ENCODE assay signal across 8 cellular contexts in the genomic region with DNA sequence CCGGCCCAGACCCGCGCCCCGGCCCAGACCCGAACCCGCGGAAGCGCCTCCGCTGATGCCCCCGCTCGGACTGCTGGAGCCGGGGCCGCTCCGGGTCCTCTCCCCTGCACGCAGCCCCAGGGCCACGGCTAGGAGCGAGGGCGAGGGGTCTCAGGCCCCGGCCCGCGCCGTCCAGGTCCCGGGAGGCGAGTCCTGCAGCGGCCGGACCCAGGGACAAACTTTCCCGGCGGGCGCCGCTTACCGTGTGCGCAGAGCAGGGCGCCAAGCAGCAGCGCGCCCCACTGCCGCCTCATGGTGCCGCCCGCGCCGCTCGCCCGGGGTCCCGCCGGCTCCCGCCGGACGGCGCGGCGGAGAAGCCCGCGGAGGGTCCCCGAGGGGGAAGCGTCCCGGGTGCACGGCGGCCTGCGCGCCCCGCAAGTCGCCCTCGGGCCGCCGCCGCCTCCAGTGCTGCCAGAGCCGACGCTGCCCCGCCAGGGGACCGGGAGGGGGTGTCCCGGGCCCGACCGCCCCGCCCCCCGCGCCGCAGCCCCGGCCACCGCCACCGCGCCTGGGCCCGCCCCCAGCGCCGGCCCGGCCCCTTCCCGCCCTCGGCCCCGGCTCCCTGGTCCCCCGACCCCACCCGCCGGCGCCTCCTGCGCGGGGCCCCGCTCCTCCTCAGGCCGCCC. TPM values are rescaled to one million over a fixed set of nuclear protein-coding genes. Genes with fewer than 3 reads are reported as not detected.
DNase-seq lines count a peak whose midpoint lies in the region; ATAC-seq and TF ChIP-seq lines count a peak whose summit lies in the region.

A gene with protein sequence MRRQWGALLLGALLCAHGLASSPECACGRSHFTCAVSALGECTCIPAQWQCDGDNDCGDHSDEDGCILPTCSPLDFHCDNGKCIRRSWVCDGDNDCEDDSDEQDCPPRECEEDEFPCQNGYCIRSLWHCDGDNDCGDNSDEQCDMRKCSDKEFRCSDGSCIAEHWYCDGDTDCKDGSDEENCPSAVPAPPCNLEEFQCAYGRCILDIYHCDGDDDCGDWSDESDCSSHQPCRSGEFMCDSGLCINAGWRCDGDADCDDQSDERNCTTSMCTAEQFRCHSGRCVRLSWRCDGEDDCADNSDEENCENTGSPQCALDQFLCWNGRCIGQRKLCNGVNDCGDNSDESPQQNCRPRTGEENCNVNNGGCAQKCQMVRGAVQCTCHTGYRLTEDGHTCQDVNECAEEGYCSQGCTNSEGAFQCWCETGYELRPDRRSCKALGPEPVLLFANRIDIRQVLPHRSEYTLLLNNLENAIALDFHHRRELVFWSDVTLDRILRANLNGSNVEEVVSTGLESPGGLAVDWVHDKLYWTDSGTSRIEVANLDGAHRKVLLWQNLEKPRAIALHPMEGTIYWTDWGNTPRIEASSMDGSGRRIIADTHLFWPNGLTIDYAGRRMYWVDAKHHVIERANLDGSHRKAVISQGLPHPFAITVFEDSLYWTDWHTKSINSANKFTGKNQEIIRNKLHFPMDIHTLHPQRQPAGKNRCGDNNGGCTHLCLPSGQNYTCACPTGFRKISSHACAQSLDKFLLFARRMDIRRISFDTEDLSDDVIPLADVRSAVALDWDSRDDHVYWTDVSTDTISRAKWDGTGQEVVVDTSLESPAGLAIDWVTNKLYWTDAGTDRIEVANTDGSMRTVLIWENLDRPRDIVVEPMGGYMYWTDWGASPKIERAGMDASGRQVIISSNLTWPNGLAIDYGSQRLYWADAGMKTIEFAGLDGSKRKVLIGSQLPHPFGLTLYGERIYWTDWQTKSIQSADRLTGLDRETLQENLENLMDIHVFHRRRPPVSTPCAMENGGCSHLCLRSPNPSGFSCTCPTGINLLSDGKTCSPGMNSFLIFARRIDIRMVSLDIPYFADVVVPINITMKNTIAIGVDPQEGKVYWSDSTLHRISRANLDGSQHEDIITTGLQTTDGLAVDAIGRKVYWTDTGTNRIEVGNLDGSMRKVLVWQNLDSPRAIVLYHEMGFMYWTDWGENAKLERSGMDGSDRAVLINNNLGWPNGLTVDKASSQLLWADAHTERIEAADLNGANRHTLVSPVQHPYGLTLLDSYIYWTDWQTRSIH (N-terminal part only) (minus strand): TSS at position 464 of the 665 bp plus-strand sequence. CDS start 171 bp downstream, at position 293.

- H3K79me2 ChIP-seq in PC-3 (ENCODE audit: low read length), result no peaks in the 10 kb centered on the region

- CTCF ChIA-PET in A673 (lab: Charles Lee) (interaction anchor here (0.6 to 1.6 kb wide), 2 partner anchors 233 to 235 kb away, joined by 5 to 8 read pairs; no protein-coding TSS in a partner anchor), PC-3 (lab: Charles Lee) (no interaction called here)

- POLR2A ChIA-PET in A673 (lab: Charles Lee; ENCODE audit: low non-redundant PET) (no interaction called here), PC-3 (lab: Charles Lee; ENCODE audit: unreplicated experiment) (no interaction called here)

- no peaks in the 10 kb centered on the region for H3K9me2 ChIP-seq in PC-3 (replicated peaks; ENCODE audit: low read length)

- no peaks in the 10 kb centered on the region for H3K36me3 ChIP-seq in A673 (ENCODE audit: insufficient read depth, low read length, poor library complexity, severe bottlenecking)
- H3K36me3 ChIP-seq in PC-3 (ENCODE audit: low read depth, low read length), result no peaks in the 10 kb centered on the region
- no peaks in the 10 kb centered on the region for H3K36me3 ChIP-seq in adrenal gland (replicated peaks in 1 of 2)
- no peaks in the 10 kb centered on the region for H3K36me3 ChIP-seq in right atrium auricular region

- H3K27ac ChIP-seq in A673 (ENCODE audit: low read depth, low read length, poor library complexity, severe bottlenecking), result peak within 1 kb of the TSS; percentile 60
- H3K27ac ChIP-seq in PC-3 (ENCODE audit: low read length), result no peak within 1 kb of the TSS
- peak within 1 kb of the TSS in 3 of 5 donors; percentile 40 to 85 (median 76) for H3K27ac ChIP-seq in adrenal gland
- H3K27ac ChIP-seq in right atrium auricular region, result peak within 1 kb of the TSS; percentile 88 to 90

- H3K27me3 ChIP-seq in A673 (replicated peaks; ENCODE audit: insufficient read depth, low read depth, low read length, poor library complexity), result no peaks in the 10 kb centered on the region
- peaks cover 15% of the 10 kb centered on the region for H3K27me3 ChIP-seq in PC-3 (ENCODE audit: low read length)
- H3K27me3 ChIP-seq in adrenal gland, result no peaks in the 10 kb centered on the region
- H3K27me3 ChIP-seq in right atrium auricular region, result no peaks in the 10 kb centered on the region

- TF ChIP-seq POLR2A in adrenal gland (IDR thresholded peaks at IDR 0.05), result no peak

- H3K4me1 ChIP-seq in A673 (ENCODE audit: insufficient read depth, low read length, poor library complexity, severe bottlenecking) (peaks cover 32% of the 10 kb centered on the region), PC-3 (ENCODE audit: insufficient read depth, low read length) (peaks cover 17% of the 10 kb centered on the region), adrenal gland (replicated peaks in 1 of 2) (peaks cover 18 to 54% of the 10 kb centered on the region in 2 donors), right atrium auricular region (peaks cover 0 to 67% of the 10 kb centered on the region in 2 donors)

- no peak; the same call in 1 of the 2 replicates for TF ChIP-seq CTCF in A673 (conservative IDR thresholded peaks at IDR 0.05; ENCODE audit: low read depth, low read length)
- TF ChIP-seq CTCF in PC-3 (conservative IDR thresholded peaks at IDR 0.05; ENCODE audit: low read depth, low read length), result no peak
- TF ChIP-seq CTCF in adrenal gland (IDR thresholded peaks at IDR 0.05), result no peak
- TF ChIP-seq CTCF in right atrium auricular region (IDR thresholded peaks at IDR 0.05), result no peak

- WGBS in adrenal gland, 4 donors, result 0 to 1% (median 0%) methylated on average over 11 to 89 of the region's 95 CpGs

- BruUV-seq in A673 (replicated peaks; lab: Mats Ljungman, UMichigan), result no TSS peak
- no TSS peak for BruUV-seq in PC-3 (replicated peaks; lab: Mats Ljungman, UMichigan)

- intact Hi-C loops in A673 (cut with micrococcal nuclease; ENCODE audit: unreplicated experiment) (no loop called here), PC-3 (cut with micrococcal nuclease) (no loop called here), adrenal gland (cut with DNase I) (no loop called here)

- peak within 1 kb of the TSS; percentile 69 for H3K4me2 ChIP-seq in PC-3 (ENCODE audit: low read length)

- H3K9ac ChIP-seq in PC-3 (ENCODE audit: low read length), result no peak within 1 kb of the TSS

- H3K9me3 ChIP-seq in A673 (ENCODE audit: low read depth, low read length, poor library complexity, severe bottlenecking) (no peaks in the 10 kb centered on the region), PC-3 (ENCODE audit: low read length) (no peaks in the 10 kb centered on the region), adrenal gland (replicated peaks in 1 of 3) (no peaks in the 10 kb centered on the region), right atrium auricular region (no peaks in the 10 kb centered on the region)

- no peaks in the 10 kb centered on the region for H3F3A ChIP-seq in PC-3 (ENCODE audit: low read length, unreplicated experiment)

- ATAC-seq in GM18909 (IDR thresholded peaks at IDR 0.05; ENCODE audit: poor library complexity, unreplicated experiment) (peak; percentile 48), PC-3 (peak; percentile 40)

- H3K4me3 ChIP-seq in A673 (ENCODE audit: low read depth, low read length, poor library complexity, severe bottlenecking) (peak within 1 kb of the TSS; percentile 71), PC-3 (ENCODE audit: low read length) (peak within 1 kb of the TSS; percentile 62), adrenal gland (peak within 1 kb of the TSS; percentile 5 to 82 (median 31)), right atrium auricular region (peak within 1 kb of the TSS; percentile 59 to 74)

- H2AFZ ChIP-seq in PC-3 (ENCODE audit: low read length), result peak within 1 kb of the TSS; percentile 59; the same call in 1 of the 2 replicates

- H4K20me1 ChIP-seq in PC-3 (ENCODE audit: low read length), result no peaks in the 10 kb centered on the region

- DNase-seq in A673 (ENCODE audit: low spot score) (peak; percentile 83), PC-3 (no peak), adrenal gland (peak in 3 of 7 donors; percentile 49 to 66 (median 56)), right atrium auricular region (ENCODE audit: low spot score) (no peak), putamen (ENCODE audit: low spot score) (peak; percentile 70), SIG-M5 treated with dmso at 0.1 percent for 504 hours (lab: John Stamatoyannopoulos, UW; ENCODE audit: unreplicated experiment) (no peak), H4 (ENCODE audit: low spot score) (no peak)

RNA-seq across cellular contexts. Expression of the gene that starts here (rescaled TPM):
- total RNA-seq in A673 (2021), result 31.8 and 39.6 TPM in 2 replicates
- 0.87 and 3.1 TPM in 2 replicates for total RNA-seq in PC-3 (2014; rRNA removed)
- total RNA-seq in adrenal gland, result 10 to 100 TPM in 6 of 8 donors, 1 to 10 TPM in 2; 5.8 to 24.5 (median 13.4) TPM
- polyA plus RNA-seq in adrenal gland, result 1 to 10 TPM; 5.9 to 9.7 (median 7.1) TPM
- 10 to 100 TPM; 22.5 to 29.6 TPM for total RNA-seq in right atrium auricular region
- total RNA-seq in H4 (2014; rRNA removed; shearing (Covaris generic)), result 1.0 and 1.4 TPM in 2 replicates

Comparison
In these comparisons a context has a peak if more than half of its experiments do, and no peak if none do; other contexts are left out.
1. DNase-seq: peak in A673 (single experiment) and putamen (single experiment); none in PC-3 (single experiment), right atrium auricular region (single experiment), SIG-M5 treated with dmso at 0.1 percent for 504 hours (single experiment) and H4 (single experiment).
2. Peak in every context shown above with its lines, with median percentiles within 50 percentile points of each other: H3K4me3 ChIP-seq.